In genomic region chr3:66487475-66487874, GRCh38 we compare ENCODE assay signal across 13 cellular contexts. TPM values are rescaled to one million over a fixed set of nuclear protein-coding genes. Genes with fewer than 3 reads are reported as not detected.
DNase-seq lines count a peak whose midpoint lies in the region; ATAC-seq and TF ChIP-seq lines count a peak whose summit lies in the region.
"Had no signal": no experiment of that assay in that cellular context is flagged by ENCODE, and none has a peak within 500 bp of the region (broad histone marks: within the 10 kb centered on the region; RNA-seq: fewer than 3 reads in every experiment).

No MANE protein-coding gene starts in this region.

- peak overlapping the region; percentile 49 for H3K9ac ChIP-seq in muscle layer of colon (ENCODE audit: low read length)

- no peak for TF ChIP-seq CTCF in right atrium auricular region (IDR thresholded peaks at IDR 0.05)
- TF ChIP-seq CTCF in vagina (IDR thresholded peaks at IDR 0.05), result no peak

- DNase-seq in right atrium auricular region (ENCODE audit: low spot score), result no peak
- DNase-seq in right cardiac atrium, result no peak
- no peak for DNase-seq in caudate nucleus (lab: John Stamatoyannopoulos, UW)
- DNase-seq in vagina (ENCODE audit: extremely low spot score in 2 of 2), result no peak
- no peak for DNase-seq in cortex of kidney (lab: John Stamatoyannopoulos, UW)
- DNase-seq in SJCRH30, result no peak
- DNase-seq: activated effector memory CD4-positive, alpha-beta T cell treated with anti-CD3 and anti-CD28 coated beads, Interleukin-2, amount 50 U/mL, for 16 hours; effector memory CD8-positive, alpha-beta T cell; NCI-H526 treated with DMSO at 0.1 percent for 48 hours; stimulated activated CD4-positive, alpha-beta T cell treated with anti-CD3 and anti-CD28 coated beads, Interleukin-4, amount 100 ng/mL, for 1 hour; stimulated activated naive CD8-positive, alpha-beta T cell treated with anti-CD3 and anti-CD28 coated beads, Interleukin-15, amount 100 ng/mL, for 72 hours had no signal

- H3K4me3 ChIP-seq in right atrium auricular region, result no peak overlapping the region
- H3K4me3 ChIP-seq in right cardiac atrium (ENCODE audit: low read length), result no peak overlapping the region
- no peak overlapping the region for H3K4me3 ChIP-seq in muscle layer of colon (ENCODE audit: low read depth in 1 of 2, low read length in 2 of 2)
- no peak overlapping the region for H3K4me3 ChIP-seq in vagina
- no peak overlapping the region for H3K4me3 ChIP-seq in SJCRH30

- ATAC-seq in right cardiac atrium (no peak), HG02938 (IDR thresholded peaks at IDR 0.05; ENCODE audit: unreplicated experiment) (no peak)
- ATAC-seq: effector memory CD8-positive, alpha-beta T cell; stimulated activated naive CD8-positive, alpha-beta T cell treated with anti-CD3 and anti-CD28 coated beads, Interleukin-15, amount 100 ng/mL, for 72 hours had no signal

- intact Hi-C loops in right cardiac atrium (cut with DNase I) (no loop called here), vagina (cut with DNase I) (loop anchor here (10.0 kb wide), 1 partner anchor 63 kb away; no protein-coding TSS in a partner anchor)

- H3K36me3 ChIP-seq in right atrium auricular region, result no peaks in the 10 kb centered on the region
- no peaks in the 10 kb centered on the region for H3K36me3 ChIP-seq in muscle layer of colon (ENCODE audit: insufficient read depth, low read length)
- H3K36me3 ChIP-seq in vagina, result no peaks in the 10 kb centered on the region
- H3K36me3 ChIP-seq in SJCRH30, result no peaks in the 10 kb centered on the region

- H3K27ac ChIP-seq in right atrium auricular region (peak overlapping the region; percentile 93 to 97), right cardiac atrium (ENCODE audit: low read length) (no peak overlapping the region), caudate nucleus (ENCODE audit: low read depth, low read length) (peak overlapping the region; percentile 39), muscle layer of colon (ENCODE audit: low read depth, low read length) (peak overlapping the region; percentile 88), vagina (peak overlapping the region; percentile 86), SJCRH30 (no peak overlapping the region)

- 69% methylated on average over 5 of the region's 5 CpGs for WGBS in right cardiac atrium

- H3K9me3 ChIP-seq in right atrium auricular region (no peaks in the 10 kb centered on the region), right cardiac atrium (ENCODE audit: control insufficient read depth, low read length) (no peaks in the 10 kb centered on the region), muscle layer of colon (ENCODE audit: low read length) (no peaks in the 10 kb centered on the region), vagina (no peaks in the 10 kb centered on the region), SJCRH30 (replicated peaks) (no peaks in the 10 kb centered on the region)

- H3K27me3 ChIP-seq in right atrium auricular region, result no peaks in the 10 kb centered on the region
- H3K27me3 ChIP-seq in right cardiac atrium (ENCODE audit: control insufficient read depth, insufficient read depth), result no peaks in the 10 kb centered on the region
- H3K27me3 ChIP-seq in muscle layer of colon (ENCODE audit: control insufficient read depth in 1 of 2, insufficient read depth in 2 of 2, low read length in 2 of 2), result no peaks in the 10 kb centered on the region
- no peaks in the 10 kb centered on the region for H3K27me3 ChIP-seq in vagina
- no peaks in the 10 kb centered on the region for H3K27me3 ChIP-seq in SJCRH30

- no peak for TF ChIP-seq POLR2A in vagina (IDR thresholded peaks at IDR 0.05)

- H3K4me1 ChIP-seq in right atrium auricular region (peaks cover 0 to 83% of the 10 kb centered on the region in 2 donors), right cardiac atrium (ENCODE audit: control insufficient read depth, insufficient read depth, low read length) (peaks cover 11% of the 10 kb centered on the region), muscle layer of colon (ENCODE audit: insufficient read depth, low read length) (peaks cover 98% of the 10 kb centered on the region), vagina (peaks cover 87% of the 10 kb centered on the region), SJCRH30 (no peaks in the 10 kb centered on the region)

RNA-seq across cellular contexts. Expression of gene LRIG1, which starts 13.3 kb away (rescaled TPM):
- total RNA-seq in right atrium auricular region (100 to 1,000 TPM; 147 to 179 TPM), right cardiac atrium (100 to 1,000 TPM; 103 to 140 (median 122) TPM), vagina (30.7 TPM)
- polyA plus RNA-seq in right cardiac atrium, result 80.2 TPM
- 16.9 and 17.4 TPM in 2 replicates for total RNA-seq in SJCRH30 (2014; rRNA removed; shearing (Covaris generic))

Comparison
In these comparisons a context has a peak if more than half of its experiments do, and no peak if none do; other contexts are left out.
1. H3K27ac ChIP-seq: peak in right atrium auricular region (2 of 2), caudate nucleus (single experiment), muscle layer of colon (single experiment) and vagina (single experiment); none in right cardiac atrium (single experiment) and SJCRH30 (single experiment).